1 cellular context compared by ENCODE assay signal in genomic region chr6:158816329-158816728, GRCh38.
TF ChIP-seq lines count a peak whose summit lies in the region.

No MANE protein-coding gene starts in this region.

TF ChIP-seq in GM12878, 131 proteins besides CTCF, POLR2A, EP300 and RAD21 (continued from another document):
- TF ChIP-seq IRF4 (IDR thresholded peaks at IDR 0.05; ENCODE audit: low read depth, low read length) (no peak), PKNOX1 (IDR thresholded peaks at IDR 0.05) (no peak), TAF1 (IDR thresholded peaks at IDR 0.05; ENCODE audit: borderline replicate concordance, low read depth, low read length) (peak; percentile 42; the same call in 1 of the 2 replicates), ZNF687 (IDR thresholded peaks at IDR 0.05) (0 out of 2 replicates have a peak, but pooled peaks have one; percentile 11), MXI1 (IDR thresholded peaks at IDR 0.05; ENCODE audit: low read depth, low read length) (peak; percentile 59; the same call in 1 of the 2 replicates)
